ENCODE assay signal across 16 cellular contexts in genomic region chr4:175411251-175411650, GRCh38.
A peak's percentile ranks its signal among the peaks of the same experiment; 100 is the strongest.
DNase-seq lines count a peak whose midpoint lies in the region; FAIRE-seq and TF ChIP-seq lines count a peak whose summit lies in the region.
"Had no signal": no experiment of that assay in that cellular context is flagged by ENCODE, and none has a peak within 500 bp of the region (broad histone marks: within the 10 kb centered on the region; RNA-seq: fewer than 3 reads in every experiment).

No MANE protein-coding gene starts in this region.

- H3K36me3 Mint-ChIP-seq in osteocyte (ENCODE audit: unreplicated experiment) = peaks cover 33% of the 10 kb centered on the region

- H2AFZ ChIP-seq in GM23248 = no peak overlapping the region
- H2AFZ ChIP-seq: GM23338 had no signal

- no peaks in the 10 kb centered on the region for H3K9me3 ChIP-seq in GM23248 (ENCODE audit: low read depth)
- H3K9me3 ChIP-seq in Peyer's patch = peaks cover 0 to 5% (median 0%) of the 10 kb centered on the region in 4 donors
- H3K9me3 ChIP-seq in kidney (ENCODE audit: control insufficient read depth in 1 of 2, low read length in 2 of 2) = peaks cover 0 to 4% of the 10 kb centered on the region in 2 donors

- intact Hi-C loops in kidney (cut with DNase I) = no loop called here

- H3K27me3 Mint-ChIP-seq in osteocyte (ENCODE audit: unreplicated experiment) = no peaks in the 10 kb centered on the region

- H3K4me1 ChIP-seq in GM23248 (ENCODE audit: insufficient read depth) (peaks cover 46% of the 10 kb centered on the region), Peyer's patch (no peaks in the 10 kb centered on the region), kidney (ENCODE audit: control insufficient read depth in 1 of 2, insufficient read depth in 1 of 2, low read depth in 1 of 2, low read length in 2 of 2) (no peaks in the 10 kb centered on the region)
- H3K4me1 ChIP-seq: A549 had no signal

- H3K4me2 ChIP-seq in GM23248 (ENCODE audit: unreplicated experiment) = peak overlapping the region; percentile 44
- H3K4me2 ChIP-seq: A549, BLaER1, GM23338 had no signal

- H3F3A ChIP-seq in GM23248 (ENCODE audit: insufficient read depth) = peaks cover 24% of the 10 kb centered on the region

- TF ChIP-seq POLR2A in Peyer's patch (IDR thresholded peaks at IDR 0.05) = no peak

- H3K79me2 ChIP-seq in GM23248 (ENCODE audit: insufficient read depth) = no peaks in the 10 kb centered on the region

- H3K9me3 Mint-ChIP-seq in osteocyte (ENCODE audit: unreplicated experiment) = peaks cover 31% of the 10 kb centered on the region

- in situ Hi-C loops in GM23248 (cut with MboI) = no loop called here

- no peak for TF ChIP-seq CTCF in osteocyte (IDR thresholded peaks at IDR 0.05)
- TF ChIP-seq CTCF in Peyer's patch (IDR thresholded peaks at IDR 0.05) = no peak
- TF ChIP-seq CTCF in kidney (IDR thresholded peaks at IDR 0.05; ENCODE audit: borderline replicate concordance, extremely low read depth, insufficient read depth) = no peak

- H3K9me2 ChIP-seq in GM23248 (ENCODE audit: insufficient read depth) = no peaks in the 10 kb centered on the region

- no peaks in the 10 kb centered on the region for H4K20me1 ChIP-seq in GM23248 (ENCODE audit: insufficient read depth)
- H4K20me1 ChIP-seq: BLaER1 had no signal

- H3K4me3 Mint-ChIP-seq in osteocyte (ENCODE audit: unreplicated experiment) = no peak overlapping the region
- H3K4me3 Mint-ChIP-seq: GM23338 had no signal

- H3K4me3 ChIP-seq in GM23248 (no peak overlapping the region), Peyer's patch (no peak overlapping the region), kidney (ENCODE audit: low read length in 2 of 2) (no peak overlapping the region)
- H3K4me3 ChIP-seq: A549, BLaER1, GM12878, GM23338 had no signal

- DNase-seq in GM23248 = peak; percentile 30
- DNase-seq in fibroblast of gingiva (ENCODE audit: low read depth) = peak; percentile 21
- DNase-seq in osteocyte (ENCODE audit: extremely low spot score, unreplicated experiment) = no peak
- DNase-seq in HUDEP-2 (lab: John Stamatoyannopoulos, UW; ENCODE audit: unreplicated experiment in 76 of 76) = no peak
- no peak for DNase-seq in Peyer's patch
- no peak for DNase-seq in kidney
- no peak for DNase-seq in stimulated activated CD4-positive, alpha-beta T cell treated with anti-CD3 and anti-CD28 coated beads, Interleukin-2, amount 100 ng/mL, for 48 hours
- DNase-seq: AML-193, DMS53, H7 had no signal

- H3K36me3 ChIP-seq in GM23248 (ENCODE audit: low read depth) (no peaks in the 10 kb centered on the region), Peyer's patch (no peaks in the 10 kb centered on the region), kidney (ENCODE audit: control insufficient read depth in 1 of 2, insufficient read depth in 2 of 2, low read length in 2 of 2) (no peaks in the 10 kb centered on the region)
- H3K36me3 ChIP-seq: BLaER1 had no signal

- no peak overlapping the region for H3K9ac ChIP-seq in GM23248
- H3K9ac ChIP-seq in kidney (ENCODE audit: low read length in 2 of 2) = no peak overlapping the region
- H3K9ac ChIP-seq: BLaER1 had no signal

- H3K27me3 ChIP-seq in GM23248 (replicated peaks; ENCODE audit: insufficient read depth) (no peaks in the 10 kb centered on the region), Peyer's patch (no peaks in the 10 kb centered on the region)

- peaks cover 39% of the 10 kb centered on the region for H3K4me1 Mint-ChIP-seq in osteocyte (ENCODE audit: unreplicated experiment)

- H3K27ac ChIP-seq in GM23248 = peak overlapping the region; percentile 94
- H3K27ac ChIP-seq in cingulate gyrus (ENCODE audit: low read depth, low read length) = peak overlapping the region; percentile 19
- H3K27ac ChIP-seq in Peyer's patch = no peak overlapping the region
- H3K27ac ChIP-seq in kidney (ENCODE audit: low read depth in 2 of 2, low read length in 2 of 2) = no peak overlapping the region
- H3K27ac ChIP-seq: A549, BLaER1 had no signal

- H3K27ac Mint-ChIP-seq in osteocyte (ENCODE audit: unreplicated experiment) = peak overlapping the region; percentile 77
- H3K27ac Mint-ChIP-seq: GM23338 had no signal

- no peak for FAIRE-seq in kidney (lab: Jason Lieb, UNC)
- FAIRE-seq: A549, GM12878, GM18507 had no signal

Comparison
In these comparisons a context has a peak if more than half of its experiments do, and no peak if none do; other contexts are left out.
1. DNase-seq: peak in GM23248 (single experiment) and fibroblast of gingiva (single experiment); none in osteocyte (single experiment), HUDEP-2 (0 of 76), Peyer's patch (0 of 3), kidney (single experiment) and stimulated activated CD4-positive, alpha-beta T cell treated with anti-CD3 and anti-CD28 coated beads, Interleukin-2, amount 100 ng/mL, for 48 hours (0 of 2).
2. H3K27ac ChIP-seq: peak in GM23248 (single experiment) and cingulate gyrus (single experiment); none in Peyer's patch (0 of 4) and kidney (0 of 2).